In the genomic region with DNA sequence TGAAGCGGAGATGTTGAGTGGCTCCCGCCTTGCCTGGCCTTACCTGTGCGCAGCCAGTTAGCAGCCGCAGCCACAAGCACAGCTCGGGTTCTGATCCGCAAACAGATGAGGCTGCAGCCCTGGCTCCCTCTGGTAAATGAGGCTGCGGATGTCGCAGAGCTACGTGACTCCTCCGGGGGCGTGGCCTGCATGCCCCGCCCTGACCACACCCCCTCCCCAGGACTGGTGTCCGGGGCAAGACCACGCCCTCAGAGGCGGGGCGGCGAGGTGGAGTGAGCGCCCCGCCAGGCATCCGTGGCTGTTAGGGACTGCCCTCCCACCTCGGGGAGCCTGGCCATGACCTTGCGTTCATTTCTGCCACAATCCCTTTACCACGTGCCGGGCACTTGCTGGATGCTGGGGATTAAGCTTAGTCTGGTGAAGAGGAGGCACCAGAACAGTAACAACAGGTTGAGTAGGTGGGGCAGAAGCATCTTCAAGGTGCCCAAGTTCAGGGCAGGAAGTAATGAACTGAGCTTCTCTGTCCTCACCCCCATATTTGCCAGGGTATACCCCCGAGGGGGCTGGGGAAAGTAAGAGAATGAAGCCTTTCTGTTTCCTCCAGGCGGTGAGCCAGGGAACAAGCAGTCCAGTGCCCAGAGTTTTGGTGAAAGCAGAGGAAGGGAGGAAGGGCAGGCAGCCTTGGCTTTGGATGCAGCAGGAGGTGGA, we compare ENCODE assay signal across 8 cellular contexts. TPM values are rescaled to one million over a fixed set of nuclear protein-coding genes. Genes with fewer than 3 reads are reported as not detected.
DNase-seq lines count a peak whose midpoint lies in the region; ATAC-seq, FAIRE-seq and TF ChIP-seq lines count a peak whose summit lies in the region.

A gene (minus strand): TSS at position 138 of the 708 bp plus-strand sequence. CDS start 1,363 bp downstream, outside the sequence.

- peak within 1 kb of the TSS; percentile 62 for H3K9ac ChIP-seq in Karpas-422 (ENCODE audit: low read length)

- no peaks in the 10 kb centered on the region for H4K20me1 ChIP-seq in Karpas-422 (ENCODE audit: insufficient read depth, low read depth, low read length)

- peaks cover 32% of the 10 kb centered on the region for H3K36me3 ChIP-seq in Karpas-422 (ENCODE audit: insufficient read depth, low read length)

- no peak for FAIRE-seq in frontal cortex (lab: Jason Lieb, UNC)

- no peaks in the 10 kb centered on the region for H3K27me3 ChIP-seq in Karpas-422 (ENCODE audit: low read length)

- peak; percentile 72 for ATAC-seq in GM21576 (IDR thresholded peaks at IDR 0.05; ENCODE audit: unreplicated experiment)

- 0 out of 2 replicates have a peak within 1 kb of the TSS, but pooled peaks have one; percentile 12 for H2AFZ ChIP-seq in Karpas-422 (ENCODE audit: low read length)

- H3K9me2 ChIP-seq in Karpas-422 (replicated peaks; ENCODE audit: insufficient read depth, low read length) = no peaks in the 10 kb centered on the region

- peaks cover 37% of the 10 kb centered on the region for H3K4me1 ChIP-seq in Karpas-422 (ENCODE audit: low read length)

- H3K9me3 ChIP-seq in Karpas-422 (ENCODE audit: low read length) = no peaks in the 10 kb centered on the region

- DNase-seq in DMS153 treated with DMSO at 0.1 percent for 48 hours (lab: John Stamatoyannopoulos, UW; ENCODE audit: unreplicated experiment) = peak; percentile 96
- peak; percentile 99 for DNase-seq in Karpas-422
- peak; percentile 55 for DNase-seq in SIG-M5 (lab: John Stamatoyannopoulos, UW)
- DNase-seq in activated gamma-delta T cell treated with anti-CD3 and anti-CD28 coated beads, Interleukin-2, amount 50 U/mL, for 16 hours (ENCODE audit: low read depth) = peak; percentile 98
- peak; percentile 84 to 98 for DNase-seq in frontal cortex (ENCODE audit: low spot score in 2 of 2)
- DNase-seq in non-pigmented ciliary epithelial cell (ENCODE audit: low read depth) = peak; percentile 76

- peak within 1 kb of the TSS; percentile 58 for H3K4me2 ChIP-seq in Karpas-422 (ENCODE audit: low read depth, low read length, poor library complexity, severe bottlenecking)

- H3K4me3 ChIP-seq in Karpas-422 (ENCODE audit: low read length) = peak within 1 kb of the TSS; percentile 52; the same call in 1 of the 2 replicates

- H3K27ac ChIP-seq in Karpas-422 (ENCODE audit: low read length) = peak within 1 kb of the TSS; percentile 80

- H3K79me2 ChIP-seq in Karpas-422 (ENCODE audit: low read length) = peaks cover 5% of the 10 kb centered on the region; the same call in 1 of the 2 replicates

- no peak for TF ChIP-seq CTCF in subcutaneous adipose tissue (IDR thresholded peaks at IDR 0.05; ENCODE audit: low read depth)

RNA-seq across cellular contexts. Expression of the gene that starts here (rescaled TPM):
- total RNA-seq in Karpas-422 (2014; rRNA removed; shearing (Covaris generic); ENCODE audit: low replicate concordance) = 309 and 552 TPM in 2 replicates
- 56.7 TPM for total RNA-seq in frontal cortex
- total RNA-seq in subcutaneous adipose tissue = 100 to 1,000 TPM in 2 of 4 donors, 10 to 100 TPM in 2; 29.4 to 355 (median 71.1) TPM

Comparison
In these comparisons a context has a peak if more than half of its experiments do, and no peak if none do; other contexts are left out.
1. Peak in every context shown above with its lines: DNase-seq, ATAC-seq, H3K4me3 ChIP-seq and H3K27ac ChIP-seq.